ENCODE assay signal across 1 cellular context in the genomic region with DNA sequence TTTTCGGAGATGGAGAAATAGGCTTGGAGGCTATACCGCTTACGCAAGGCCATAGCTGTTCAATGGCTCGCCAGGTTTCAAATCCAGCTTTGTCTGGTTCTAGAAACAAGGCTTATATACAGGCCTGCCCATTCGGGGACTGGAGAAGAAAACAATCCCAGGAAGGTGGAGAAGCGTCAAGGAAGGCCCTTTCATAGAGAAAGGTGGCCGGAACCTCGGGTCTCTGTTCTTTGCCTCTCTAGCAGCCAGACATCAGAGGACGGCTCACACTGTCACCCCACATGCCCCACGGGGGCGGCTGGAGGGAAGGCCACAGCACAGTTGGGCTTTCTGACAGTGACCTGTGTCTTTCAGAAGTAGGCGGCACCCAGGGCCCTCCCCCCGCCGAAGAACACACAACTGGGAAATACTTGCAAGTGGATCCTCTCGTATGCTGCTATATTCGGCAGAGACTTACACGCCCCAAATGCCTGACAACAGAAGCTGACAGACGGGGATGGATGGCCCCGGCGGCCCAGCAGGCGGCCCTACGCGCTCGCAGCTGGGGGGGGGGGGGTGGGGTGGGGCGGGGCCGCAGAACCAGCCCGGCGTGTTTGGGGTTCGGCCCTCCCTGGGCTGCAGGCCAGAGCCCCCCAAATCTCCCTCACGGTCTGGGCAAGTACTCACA.
TF ChIP-seq lines count a peak whose summit lies in the region.

No MANE protein-coding gene starts in this region.

TF ChIP-seq in K562, 482 proteins besides CTCF, POLR2A, EP300 and RAD21 (continued from another document and continues in another):
- TF ChIP-seq, protein P1, sequence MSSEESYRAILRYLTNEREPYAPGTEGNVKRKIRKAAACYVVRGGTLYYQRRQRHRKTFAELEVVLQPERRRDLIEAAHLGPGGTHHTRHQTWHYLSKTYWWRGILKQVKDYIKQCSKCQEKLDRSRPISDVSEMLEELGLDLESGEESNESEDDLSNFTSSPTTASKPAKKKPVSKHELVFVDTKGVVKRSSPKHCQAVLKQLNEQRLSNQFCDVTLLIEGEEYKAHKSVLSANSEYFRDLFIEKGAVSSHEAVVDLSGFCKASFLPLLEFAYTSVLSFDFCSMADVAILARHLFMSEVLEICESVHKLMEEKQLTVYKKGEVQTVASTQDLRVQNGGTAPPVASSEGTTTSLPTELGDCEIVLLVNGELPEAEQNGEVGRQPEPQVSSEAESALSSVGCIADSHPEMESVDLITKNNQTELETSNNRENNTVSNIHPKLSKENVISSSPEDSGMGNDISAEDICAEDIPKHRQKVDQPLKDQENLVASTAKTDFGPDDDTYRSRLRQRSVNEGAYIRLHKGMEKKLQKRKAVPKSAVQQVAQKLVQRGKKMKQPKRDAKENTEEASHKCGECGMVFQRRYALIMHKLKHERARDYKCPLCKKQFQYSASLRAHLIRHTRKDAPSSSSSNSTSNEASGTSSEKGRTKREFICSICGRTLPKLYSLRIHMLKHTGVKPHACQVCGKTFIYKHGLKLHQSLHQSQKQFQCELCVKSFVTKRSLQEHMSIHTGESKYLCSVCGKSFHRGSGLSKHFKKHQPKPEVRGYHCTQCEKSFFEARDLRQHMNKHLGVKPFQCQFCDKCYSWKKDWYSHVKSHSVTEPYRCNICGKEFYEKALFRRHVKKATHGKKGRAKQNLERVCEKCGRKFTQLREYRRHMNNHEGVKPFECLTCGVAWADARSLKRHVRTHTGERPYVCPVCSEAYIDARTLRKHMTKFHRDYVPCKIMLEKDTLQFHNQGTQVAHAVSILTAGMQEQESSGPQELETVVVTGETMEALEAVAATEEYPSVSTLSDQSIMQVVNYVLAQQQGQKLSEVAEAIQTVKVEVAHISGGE (CRISPR knock-in tag; IDR thresholded peaks at IDR 0.05) = no peak; a peak in 1 of 6 replicates
- TF ChIP-seq, protein P2, sequence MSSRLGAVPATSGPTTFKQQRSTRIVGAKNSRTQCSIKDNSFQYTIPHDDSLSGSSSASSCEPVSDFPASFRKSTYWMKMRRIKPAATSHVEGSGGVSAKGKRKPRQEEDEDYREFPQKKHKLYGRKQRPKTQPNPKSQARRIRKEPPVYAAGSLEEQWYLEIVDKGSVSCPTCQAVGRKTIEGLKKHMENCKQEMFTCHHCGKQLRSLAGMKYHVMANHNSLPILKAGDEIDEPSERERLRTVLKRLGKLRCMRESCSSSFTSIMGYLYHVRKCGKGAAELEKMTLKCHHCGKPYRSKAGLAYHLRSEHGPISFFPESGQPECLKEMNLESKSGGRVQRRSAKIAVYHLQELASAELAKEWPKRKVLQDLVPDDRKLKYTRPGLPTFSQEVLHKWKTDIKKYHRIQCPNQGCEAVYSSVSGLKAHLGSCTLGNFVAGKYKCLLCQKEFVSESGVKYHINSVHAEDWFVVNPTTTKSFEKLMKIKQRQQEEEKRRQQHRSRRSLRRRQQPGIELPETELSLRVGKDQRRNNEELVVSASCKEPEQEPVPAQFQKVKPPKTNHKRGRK (tag; IDR thresholded peaks at IDR 0.05) = no peak
- TF ChIP-seq SMARCC2 (IDR thresholded peaks at IDR 0.05; ENCODE audit: low read depth) = no peak
- TF ChIP-seq PHF20 (IDR thresholded peaks at IDR 0.05; ENCODE audit: partially characterized antibody) = no peak
- TF ChIP-seq PHF21A (IDR thresholded peaks at IDR 0.05; ENCODE audit: borderline replicate concordance, low read depth) = no peak
- no peak for TF ChIP-seq SMAD1 (IDR thresholded peaks at IDR 0.05; ENCODE audit: low read depth, low read length, partially characterized antibody)
- no peak for TF ChIP-seq GTF2F1 (IDR thresholded peaks at IDR 0.05; ENCODE audit: low read depth, low read length)
- no peak for TF ChIP-seq TEAD4 (IDR thresholded peaks at IDR 0.05; ENCODE audit: low read length)
- TF ChIP-seq TEAD4 (CRISPR knock-in tag; IDR thresholded peaks at IDR 0.05; ENCODE audit: borderline replicate concordance) = no peak
- TF ChIP-seq, protein P3, sequence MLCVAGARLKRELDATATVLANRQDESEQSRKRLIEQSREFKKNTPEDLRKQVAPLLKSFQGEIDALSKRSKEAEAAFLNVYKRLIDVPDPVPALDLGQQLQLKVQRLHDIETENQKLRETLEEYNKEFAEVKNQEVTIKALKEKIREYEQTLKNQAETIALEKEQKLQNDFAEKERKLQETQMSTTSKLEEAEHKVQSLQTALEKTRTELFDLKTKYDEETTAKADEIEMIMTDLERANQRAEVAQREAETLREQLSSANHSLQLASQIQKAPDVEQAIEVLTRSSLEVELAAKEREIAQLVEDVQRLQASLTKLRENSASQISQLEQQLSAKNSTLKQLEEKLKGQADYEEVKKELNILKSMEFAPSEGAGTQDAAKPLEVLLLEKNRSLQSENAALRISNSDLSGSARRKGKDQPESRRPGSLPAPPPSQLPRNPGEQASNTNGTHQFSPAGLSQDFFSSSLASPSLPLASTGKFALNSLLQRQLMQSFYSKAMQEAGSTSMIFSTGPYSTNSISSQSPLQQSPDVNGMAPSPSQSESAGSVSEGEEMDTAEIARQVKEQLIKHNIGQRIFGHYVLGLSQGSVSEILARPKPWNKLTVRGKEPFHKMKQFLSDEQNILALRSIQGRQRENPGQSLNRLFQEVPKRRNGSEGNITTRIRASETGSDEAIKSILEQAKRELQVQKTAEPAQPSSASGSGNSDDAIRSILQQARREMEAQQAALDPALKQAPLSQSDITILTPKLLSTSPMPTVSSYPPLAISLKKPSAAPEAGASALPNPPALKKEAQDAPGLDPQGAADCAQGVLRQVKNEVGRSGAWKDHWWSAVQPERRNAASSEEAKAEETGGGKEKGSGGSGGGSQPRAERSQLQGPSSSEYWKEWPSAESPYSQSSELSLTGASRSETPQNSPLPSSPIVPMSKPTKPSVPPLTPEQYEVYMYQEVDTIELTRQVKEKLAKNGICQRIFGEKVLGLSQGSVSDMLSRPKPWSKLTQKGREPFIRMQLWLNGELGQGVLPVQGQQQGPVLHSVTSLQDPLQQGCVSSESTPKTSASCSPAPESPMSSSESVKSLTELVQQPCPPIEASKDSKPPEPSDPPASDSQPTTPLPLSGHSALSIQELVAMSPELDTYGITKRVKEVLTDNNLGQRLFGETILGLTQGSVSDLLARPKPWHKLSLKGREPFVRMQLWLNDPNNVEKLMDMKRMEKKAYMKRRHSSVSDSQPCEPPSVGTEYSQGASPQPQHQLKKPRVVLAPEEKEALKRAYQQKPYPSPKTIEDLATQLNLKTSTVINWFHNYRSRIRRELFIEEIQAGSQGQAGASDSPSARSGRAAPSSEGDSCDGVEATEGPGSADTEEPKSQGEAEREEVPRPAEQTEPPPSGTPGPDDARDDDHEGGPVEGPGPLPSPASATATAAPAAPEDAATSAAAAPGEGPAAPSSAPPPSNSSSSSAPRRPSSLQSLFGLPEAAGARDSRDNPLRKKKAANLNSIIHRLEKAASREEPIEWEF (CRISPR knock-in tag; IDR thresholded peaks at IDR 0.05) = no peak
- no peak for TF ChIP-seq ZNF124 (CRISPR knock-in tag; IDR thresholded peaks at IDR 0.05)
- TF ChIP-seq ZFP36 (IDR thresholded peaks at IDR 0.05; ENCODE audit: low read depth, low read length, partially characterized antibody) = no peak
- TF ChIP-seq ZNF707 (CRISPR knock-in tag; conservative IDR thresholded peaks at IDR 0.05) = no peak
- TF ChIP-seq POLR2H (tag; IDR thresholded peaks at IDR 0.05; ENCODE audit: low read depth) = no peak
- no peak for TF ChIP-seq NR3C1 (CRISPR knock-in tag; IDR thresholded peaks at IDR 0.05)
- no peak for TF ChIP-seq ZNF785 (CRISPR knock-in tag; IDR thresholded peaks at IDR 0.05)
- no peak for TF ChIP-seq ZNF316 (IDR thresholded peaks at IDR 0.05)
- no peak for TF ChIP-seq PPARD (CRISPR knock-in tag; IDR thresholded peaks at IDR 0.05)
- no peak for TF ChIP-seq ZNF77 (CRISPR knock-in tag; IDR thresholded peaks at IDR 0.05)
- TF ChIP-seq, protein P4, sequence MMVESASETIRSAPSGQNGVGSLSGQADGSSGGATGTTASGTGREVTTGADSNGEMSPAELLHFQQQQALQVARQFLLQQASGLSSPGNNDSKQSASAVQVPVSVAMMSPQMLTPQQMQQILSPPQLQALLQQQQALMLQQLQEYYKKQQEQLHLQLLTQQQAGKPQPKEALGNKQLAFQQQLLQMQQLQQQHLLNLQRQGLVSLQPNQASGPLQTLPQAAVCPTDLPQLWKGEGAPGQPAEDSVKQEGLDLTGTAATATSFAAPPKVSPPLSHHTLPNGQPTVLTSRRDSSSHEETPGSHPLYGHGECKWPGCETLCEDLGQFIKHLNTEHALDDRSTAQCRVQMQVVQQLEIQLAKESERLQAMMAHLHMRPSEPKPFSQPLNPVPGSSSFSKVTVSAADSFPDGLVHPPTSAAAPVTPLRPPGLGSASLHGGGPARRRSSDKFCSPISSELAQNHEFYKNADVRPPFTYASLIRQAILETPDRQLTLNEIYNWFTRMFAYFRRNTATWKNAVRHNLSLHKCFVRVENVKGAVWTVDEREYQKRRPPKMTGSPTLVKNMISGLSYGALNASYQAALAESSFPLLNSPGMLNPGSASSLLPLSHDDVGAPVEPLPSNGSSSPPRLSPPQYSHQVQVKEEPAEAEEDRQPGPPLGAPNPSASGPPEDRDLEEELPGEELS (CRISPR knock-in tag; IDR thresholded peaks at IDR 0.05; ENCODE audit: borderline replicate concordance) = no peak
- TF ChIP-seq, protein P5, sequence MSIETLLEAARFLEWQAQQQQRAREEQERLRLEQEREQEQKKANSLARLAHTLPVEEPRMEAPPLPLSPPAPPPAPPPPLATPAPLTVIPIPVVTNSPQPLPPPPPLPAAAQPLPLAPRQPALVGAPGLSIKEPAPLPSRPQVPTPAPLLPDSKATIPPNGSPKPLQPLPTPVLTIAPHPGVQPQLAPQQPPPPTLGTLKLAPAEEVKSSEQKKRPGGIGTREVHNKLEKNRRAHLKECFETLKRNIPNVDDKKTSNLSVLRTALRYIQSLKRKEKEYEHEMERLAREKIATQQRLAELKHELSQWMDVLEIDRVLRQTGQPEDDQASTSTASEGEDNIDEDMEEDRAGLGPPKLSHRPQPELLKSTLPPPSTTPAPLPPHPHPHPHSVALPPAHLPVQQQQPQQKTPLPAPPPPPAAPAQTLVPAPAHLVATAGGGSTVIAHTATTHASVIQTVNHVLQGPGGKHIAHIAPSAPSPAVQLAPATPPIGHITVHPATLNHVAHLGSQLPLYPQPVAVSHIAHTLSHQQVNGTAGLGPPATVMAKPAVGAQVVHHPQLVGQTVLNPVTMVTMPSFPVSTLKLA (conservative IDR thresholded peaks at IDR 0.05) = peak in 1 of 2 experiments; percentile 85; a peak in 3 of 4 replicates
- no peak for TF ChIP-seq ZNF224 (CRISPR knock-in tag; IDR thresholded peaks at IDR 0.05)
- TF ChIP-seq SNIP1 (IDR thresholded peaks at IDR 0.05; ENCODE audit: low read depth) = no peak
- no peak for TF ChIP-seq ZEB2 (IDR thresholded peaks at IDR 0.05)
- TF ChIP-seq C11orf30 (IDR thresholded peaks at IDR 0.05; ENCODE audit: low read depth) = no peak
- TF ChIP-seq, protein P6, sequence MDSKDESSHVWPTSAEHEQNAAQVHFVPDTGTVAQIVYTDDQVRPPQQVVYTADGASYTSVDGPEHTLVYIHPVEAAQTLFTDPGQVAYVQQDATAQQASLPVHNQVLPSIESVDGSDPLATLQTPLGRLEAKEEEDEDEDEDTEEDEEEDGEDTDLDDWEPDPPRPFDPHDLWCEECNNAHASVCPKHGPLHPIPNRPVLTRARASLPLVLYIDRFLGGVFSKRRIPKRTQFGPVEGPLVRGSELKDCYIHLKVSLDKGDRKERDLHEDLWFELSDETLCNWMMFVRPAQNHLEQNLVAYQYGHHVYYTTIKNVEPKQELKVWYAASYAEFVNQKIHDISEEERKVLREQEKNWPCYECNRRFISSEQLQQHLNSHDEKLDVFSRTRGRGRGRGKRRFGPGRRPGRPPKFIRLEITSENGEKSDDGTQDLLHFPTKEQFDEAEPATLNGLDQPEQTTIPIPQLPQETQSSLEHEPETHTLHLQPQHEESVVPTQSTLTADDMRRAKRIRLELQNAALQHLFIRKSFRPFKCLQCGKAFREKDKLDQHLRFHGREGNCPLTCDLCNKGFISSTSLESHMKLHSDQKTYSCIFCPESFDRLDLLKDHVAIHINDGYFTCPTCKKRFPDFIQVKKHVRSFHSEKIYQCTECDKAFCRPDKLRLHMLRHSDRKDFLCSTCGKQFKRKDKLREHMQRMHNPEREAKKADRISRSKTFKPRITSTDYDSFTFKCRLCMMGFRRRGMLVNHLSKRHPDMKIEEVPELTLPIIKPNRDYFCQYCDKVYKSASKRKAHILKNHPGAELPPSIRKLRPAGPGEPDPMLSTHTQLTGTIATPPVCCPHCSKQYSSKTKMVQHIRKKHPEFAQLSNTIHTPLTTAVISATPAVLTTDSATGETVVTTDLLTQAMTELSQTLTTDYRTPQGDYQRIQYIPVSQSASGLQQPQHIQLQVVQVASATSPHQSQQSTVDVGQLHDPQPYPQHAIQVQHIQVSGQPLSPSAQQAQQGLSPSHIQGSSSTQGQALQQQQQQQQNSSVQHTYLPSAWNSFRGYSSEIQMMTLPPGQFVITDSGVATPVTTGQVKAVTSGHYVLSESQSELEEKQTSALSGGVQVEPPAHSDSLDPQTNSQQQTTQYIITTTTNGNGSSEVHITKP (IDR thresholded peaks at IDR 0.05; ENCODE audit: partially characterized antibody) = peak; percentile 5
- TF ChIP-seq, protein P7, sequence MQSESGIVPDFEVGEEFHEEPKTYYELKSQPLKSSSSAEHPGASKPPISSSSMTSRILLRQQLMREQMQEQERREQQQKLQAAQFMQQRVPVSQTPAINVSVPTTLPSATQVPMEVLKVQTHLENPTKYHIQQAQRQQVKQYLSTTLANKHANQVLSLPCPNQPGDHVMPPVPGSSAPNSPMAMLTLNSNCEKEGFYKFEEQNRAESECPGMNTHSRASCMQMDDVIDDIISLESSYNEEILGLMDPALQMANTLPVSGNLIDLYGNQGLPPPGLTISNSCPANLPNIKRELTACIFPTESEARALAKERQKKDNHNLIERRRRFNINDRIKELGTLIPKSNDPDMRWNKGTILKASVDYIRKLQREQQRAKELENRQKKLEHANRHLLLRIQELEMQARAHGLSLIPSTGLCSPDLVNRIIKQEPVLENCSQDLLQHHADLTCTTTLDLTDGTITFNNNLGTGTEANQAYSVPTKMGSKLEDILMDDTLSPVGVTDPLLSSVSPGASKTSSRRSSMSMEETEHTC (IDR thresholded peaks at IDR 0.05) = no peak
- TF ChIP-seq FOXK1 (CRISPR knock-in tag; IDR thresholded peaks at IDR 0.05; ENCODE audit: borderline replicate concordance) = no peak
- TF ChIP-seq ZNF436 (CRISPR knock-in tag; IDR thresholded peaks at IDR 0.05) = no peak
- no peak for TF ChIP-seq PTBP1 (IDR thresholded peaks at IDR 0.05; ENCODE audit: low read depth, low read length)
- no peak for TF ChIP-seq POLR2B (IDR thresholded peaks at IDR 0.05; ENCODE audit: low read depth, partially characterized antibody)
- no peak for TF ChIP-seq RFX1 (IDR thresholded peaks at IDR 0.05)
